In genomic region chr13:110257408-110257807, GRCh38 we compare ENCODE assay signal across 16 cellular contexts. TPM values are rescaled to one million over a fixed set of nuclear protein-coding genes. Genes with fewer than 3 reads are reported as not detected.
A peak's percentile ranks its signal among the peaks of the same experiment; 100 is the strongest.
DNase-seq lines count a peak whose midpoint lies in the region; ATAC-seq and TF ChIP-seq lines count a peak whose summit lies in the region.
"Had no signal": no experiment of that assay in that cellular context is flagged by ENCODE, and none has a peak within 500 bp of the region (broad histone marks: within the 10 kb centered on the region; RNA-seq: fewer than 3 reads in every experiment).

No MANE protein-coding gene starts in this region.

- H3K4me1 ChIP-seq in muscle layer of colon (ENCODE audit: insufficient read depth, low read length) (peaks cover 59% of the 10 kb centered on the region), subcutaneous abdominal adipose tissue (ENCODE audit: control insufficient read depth in 5 of 5, insufficient read depth in 5 of 5, low read length in 5 of 5) (peaks cover 0 to 45% (median 43%) of the 10 kb centered on the region in 5 donors), Karpas-422 (ENCODE audit: low read length) (no peaks in the 10 kb centered on the region)

- no peak overlapping the region for H3K27ac Mint-ChIP-seq in activated naive CD4-positive, alpha-beta T cell treated with anti-CD3 and anti-CD28 coated beads, Interleukin-2, amount 10 ng/mL, durations not matched to agents 7 days and 5 days

- peaks cover 3% of the 10 kb centered on the region for H3K9me3 Mint-ChIP-seq in activated naive CD4-positive, alpha-beta T cell treated with anti-CD3 and anti-CD28 coated beads, Interleukin-2, amount 10 ng/mL, durations not matched to agents 7 days and 5 days

- peak overlapping the region; percentile 68 for H3K27ac ChIP-seq in muscle layer of colon (ENCODE audit: low read depth, low read length)
- H3K27ac ChIP-seq in subcutaneous abdominal adipose tissue (ENCODE audit: low read depth, low read length): peak overlapping the region; percentile 80
- no peak overlapping the region for H3K27ac ChIP-seq in Karpas-422 (ENCODE audit: low read length)
- H3K27ac ChIP-seq in dorsolateral prefrontal cortex: no peak overlapping the region
- H3K27ac ChIP-seq: HL-60 had no signal

- H3K79me2 ChIP-seq in Karpas-422 (ENCODE audit: low read length): no peaks in the 10 kb centered on the region

- no peaks in the 10 kb centered on the region for H3K36me3 Mint-ChIP-seq in activated naive CD4-positive, alpha-beta T cell treated with anti-CD3 and anti-CD28 coated beads, Interleukin-2, amount 10 ng/mL, durations not matched to agents 7 days and 5 days

- H3K4me3 ChIP-seq in astrocyte of the cerebellum (ENCODE audit: low read depth, low read length) (no peak overlapping the region), muscle layer of colon (ENCODE audit: low read depth in 1 of 2, low read length in 2 of 2) (no peak overlapping the region), subcutaneous abdominal adipose tissue (ENCODE audit: low read depth in 1 of 5, low read length in 5 of 5) (no peak overlapping the region), Karpas-422 (ENCODE audit: low read length) (no peak overlapping the region), dorsolateral prefrontal cortex (no peak overlapping the region)
- H3K4me3 ChIP-seq: K562 had no signal

- intact Hi-C loops in dorsolateral prefrontal cortex (cut with DNase I): no loop called here

- no peaks in the 10 kb centered on the region for H4K20me1 ChIP-seq in Karpas-422 (ENCODE audit: insufficient read depth, low read depth, low read length)

- H3K4me2 ChIP-seq in Karpas-422 (ENCODE audit: low read depth, low read length, poor library complexity, severe bottlenecking): no peak overlapping the region

- H2AFZ ChIP-seq in Karpas-422 (ENCODE audit: low read length): no peak overlapping the region

- in situ Hi-C loops in astrocyte of the cerebellum (cut with HindIII; ENCODE audit: low sequenced_read_pairs): no loop called here

- CTCF ChIA-PET in activated naive CD4-positive, alpha-beta T cell treated with anti-CD3 and anti-CD28 coated beads, Interleukin-2, amount 10 ng/mL, durations not matched to agents 7 days and 5 days (lab: Charles Lee): no interaction called here

- TF ChIP-seq CTCF in astrocyte of the cerebellum (IDR thresholded peaks at IDR 0.05; ENCODE audit: low read depth, low read length, missing control alignments): no peak
- no peak for TF ChIP-seq CTCF in dorsolateral prefrontal cortex (IDR thresholded peaks at IDR 0.05 in 54 of 56, conservative IDR thresholded peaks at IDR 0.05 in 2 of 56; ENCODE audit: low read depth in 1 of 56, partially characterized antibody in 56 of 56)

- DNase-seq in astrocyte of the cerebellum (ENCODE audit: low read depth) (peak; percentile 5), Karpas-422 (no peak), dorsolateral prefrontal cortex (no peak), NCI-H1105 treated with DMSO at 0.1 percent for 48 hours (lab: John Stamatoyannopoulos, UW) (no peak)
- no peak for DNase-seq in activated naive CD4-positive, alpha-beta T cell treated with anti-CD3 and anti-CD28 coated beads, Interleukin-2, amount 10 ng/mL, durations not matched to agents 7 days and 5 days
- DNase-seq: AML-193, GOT3, NCI-H226, NCI-H526 treated with DMSO at 0.1 percent for 48 hours, PC-3 had no signal

- no peak overlapping the region for H3K9ac ChIP-seq in muscle layer of colon (ENCODE audit: low read length)
- no peak overlapping the region for H3K9ac ChIP-seq in subcutaneous abdominal adipose tissue (ENCODE audit: low read length in 5 of 5)
- H3K9ac ChIP-seq in Karpas-422 (ENCODE audit: low read length): no peak overlapping the region

- no peaks in the 10 kb centered on the region for H3K9me2 ChIP-seq in Karpas-422 (replicated peaks; ENCODE audit: insufficient read depth, low read length)

- H3K36me3 ChIP-seq in muscle layer of colon (ENCODE audit: insufficient read depth, low read length): no peaks in the 10 kb centered on the region
- peaks cover 0 to 5% (median 0%) of the 10 kb centered on the region in 5 donors for H3K36me3 ChIP-seq in subcutaneous abdominal adipose tissue (ENCODE audit: control insufficient read depth in 5 of 5, insufficient read depth in 5 of 5, low read length in 5 of 5)
- H3K36me3 ChIP-seq in Karpas-422 (ENCODE audit: insufficient read depth, low read length): no peaks in the 10 kb centered on the region

- H3K9me3 ChIP-seq in muscle layer of colon (ENCODE audit: low read length) (no peaks in the 10 kb centered on the region), subcutaneous abdominal adipose tissue (ENCODE audit: control insufficient read depth in 5 of 5, low read length in 5 of 5) (no peaks in the 10 kb centered on the region), Karpas-422 (ENCODE audit: low read length) (no peaks in the 10 kb centered on the region)

- H3K27me3 Mint-ChIP-seq in activated naive CD4-positive, alpha-beta T cell treated with anti-CD3 and anti-CD28 coated beads, Interleukin-2, amount 10 ng/mL, durations not matched to agents 7 days and 5 days: peaks cover 8% of the 10 kb centered on the region

- no peaks in the 10 kb centered on the region for H3K4me1 Mint-ChIP-seq in activated naive CD4-positive, alpha-beta T cell treated with anti-CD3 and anti-CD28 coated beads, Interleukin-2, amount 10 ng/mL, durations not matched to agents 7 days and 5 days

- H3K4me3 Mint-ChIP-seq in activated naive CD4-positive, alpha-beta T cell treated with anti-CD3 and anti-CD28 coated beads, Interleukin-2, amount 10 ng/mL, durations not matched to agents 7 days and 5 days: no peak overlapping the region

- ATAC-seq in GM21786 (IDR thresholded peaks at IDR 0.05; ENCODE audit: unreplicated experiment): peak; percentile 56
- ATAC-seq: K562, PC-3, Right ventricle myocardium inferior had no signal

- H3K27me3 ChIP-seq in muscle layer of colon (ENCODE audit: control insufficient read depth in 1 of 2, insufficient read depth in 2 of 2, low read length in 2 of 2) (no peaks in the 10 kb centered on the region), subcutaneous abdominal adipose tissue (ENCODE audit: control insufficient read depth in 5 of 5, insufficient read depth in 4 of 5, low read length in 5 of 5) (no peaks in the 10 kb centered on the region), Karpas-422 (ENCODE audit: low read length) (no peaks in the 10 kb centered on the region), dorsolateral prefrontal cortex (no peaks in the 10 kb centered on the region)

RNA-seq across cellular contexts. Expression of gene COL4A1, which starts 49.5 kb away (rescaled TPM):
- total RNA-seq in Karpas-422 (2014; rRNA removed; shearing (Covaris generic); ENCODE audit: low replicate concordance): 0.11 TPM in 1 of 2 replicates, not detected in the other
- 100 to 1,000 TPM in 1 of 120 experiments, 10 to 100 TPM in 113, 1 to 10 TPM in 6; 7.5 to 122 (median 19.9) TPM for total RNA-seq in dorsolateral prefrontal cortex

RNA-seq across cellular contexts. Expression of gene COL4A2, which starts 49.7 kb away (rescaled TPM):
- 0.76 TPM in 1 of 2 replicates, not detected in the other for total RNA-seq in Karpas-422 (2014; rRNA removed; shearing (Covaris generic); ENCODE audit: low replicate concordance)
- 100 to 1,000 TPM in 1 of 120 experiments, 10 to 100 TPM in 119; 12.9 to 107 (median 31.0) TPM for total RNA-seq in dorsolateral prefrontal cortex

Comparison
In these comparisons a context has a peak if more than half of its experiments do, and no peak if none do; other contexts are left out.
1. H3K27ac ChIP-seq: peak in muscle layer of colon (single experiment) and subcutaneous abdominal adipose tissue (single experiment); none in Karpas-422 (single experiment) and dorsolateral prefrontal cortex (0 of 59).